In genomic region chr15:35545825-35546580, GRCh38 we compare ENCODE assay signal across 8 cellular contexts. TPM values are rescaled to one million over a fixed set of nuclear protein-coding genes. Genes with fewer than 3 reads are reported as not detected.
DNase-seq lines count a peak whose midpoint lies in the region; ATAC-seq and TF ChIP-seq lines count a peak whose summit lies in the region.

A gene with protein sequence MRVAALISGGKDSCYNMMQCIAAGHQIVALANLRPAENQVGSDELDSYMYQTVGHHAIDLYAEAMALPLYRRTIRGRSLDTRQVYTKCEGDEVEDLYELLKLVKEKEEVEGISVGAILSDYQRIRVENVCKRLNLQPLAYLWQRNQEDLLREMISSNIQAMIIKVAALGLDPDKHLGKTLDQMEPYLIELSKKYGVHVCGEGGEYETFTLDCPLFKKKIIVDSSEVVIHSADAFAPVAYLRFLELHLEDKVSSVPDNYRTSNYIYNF (minus strand): TSS chr15:35546165. CDS start chr15:35546141, 24 bp downstream.

- H3K4me1 ChIP-seq in KMS-11 (ENCODE audit: low read depth, poor library complexity, severe bottlenecking) (peaks cover 12% of the 10 kb centered on the region), neural progenitor cell (peaks cover 49% of the 10 kb centered on the region), stomach smooth muscle (ENCODE audit: control insufficient read depth, insufficient read depth, low read length) (peaks cover 8% of the 10 kb centered on the region)

- peak; percentile 87 for DNase-seq in EH (ENCODE audit: low read depth)
- DNase-seq in activated effector memory CD4-positive, alpha-beta T cell treated with Interleukin-2 at 50 U/mL for 16 hours: peak; percentile 74
- DNase-seq in fibroblast of villous mesenchyme (ENCODE audit: low read depth): peak; percentile 86
- peak; percentile 87 for DNase-seq in neural progenitor cell (ENCODE audit: low spot score)

- H3K4me3 Mint-ChIP-seq in neural progenitor cell: peak within 1 kb of the TSS; percentile 99

- no peaks in the 10 kb centered on the region for H3K9me3 Mint-ChIP-seq in neural progenitor cell

- H3K9me3 ChIP-seq in neural progenitor cell (ENCODE audit: low read depth) (no peaks in the 10 kb centered on the region), stomach smooth muscle (ENCODE audit: control insufficient read depth in 2 of 2, low read length in 2 of 2) (no peaks in the 10 kb centered on the region)

- peak; percentile 78 for TF ChIP-seq POLR2A in Raji (IDR thresholded peaks at IDR 0.05; ENCODE audit: insufficient read depth, low read depth, low read length)

- H3K4me1 Mint-ChIP-seq in neural progenitor cell: peaks cover 47% of the 10 kb centered on the region

- peak; percentile 85 for ATAC-seq in GM21786 (IDR thresholded peaks at IDR 0.05; ENCODE audit: unreplicated experiment)

- H4K20me1 ChIP-seq in KMS-11 (ENCODE audit: insufficient read depth): no peaks in the 10 kb centered on the region
- H4K20me1 ChIP-seq in neural progenitor cell (ENCODE audit: low read depth): no peaks in the 10 kb centered on the region

- H3K27ac ChIP-seq in KMS-11 (peak within 1 kb of the TSS; percentile 99), neural progenitor cell (peak within 1 kb of the TSS; percentile 98), stomach smooth muscle (ENCODE audit: low read length) (peak within 1 kb of the TSS; percentile 96)

- H3K4me2 ChIP-seq in KMS-11: peak within 1 kb of the TSS; percentile 97
- H3K4me2 ChIP-seq in neural progenitor cell: peak within 1 kb of the TSS; percentile 81

- no peak within 1 kb of the TSS for H3K4me3 ChIP-seq in KMS-11 (IDR thresholded peaks at IDR 0.05; ENCODE audit: insufficient read depth, low read depth, low read length)
- H3K4me3 ChIP-seq in fibroblast of villous mesenchyme (ENCODE audit: low read depth, low read length): peak within 1 kb of the TSS; percentile 78
- H3K4me3 ChIP-seq in neural progenitor cell: peak within 1 kb of the TSS; percentile 68
- peak within 1 kb of the TSS; percentile 92 to 95 for H3K4me3 ChIP-seq in stomach smooth muscle (ENCODE audit: low read length in 2 of 2)

- TF ChIP-seq CTCF in KMS-11 (conservative IDR thresholded peaks at IDR 0.05; ENCODE audit: low read depth, low read length) (no peak), fibroblast of villous mesenchyme (IDR thresholded peaks at IDR 0.05; ENCODE audit: insufficient read depth, low read depth, low read length) (no peak), neural progenitor cell (IDR thresholded peaks at IDR 0.05) (no peak)

- H3K27ac Mint-ChIP-seq in neural progenitor cell: peak within 1 kb of the TSS; percentile 99

- H3K79me2 ChIP-seq in KMS-11 (ENCODE audit: insufficient read depth, low read depth) (0 out of 2 replicates have a peak, but pooled peaks cover 4% of the 10 kb centered on the region), neural progenitor cell (ENCODE audit: low read depth) (peaks cover 33% of the 10 kb centered on the region)

- H3K27me3 Mint-ChIP-seq in neural progenitor cell (ENCODE audit: insufficient read depth, low read depth): peaks cover 4% of the 10 kb centered on the region

- H3K27me3 ChIP-seq in KMS-11 (ENCODE audit: insufficient read depth, low read depth): no peaks in the 10 kb centered on the region
- H3K27me3 ChIP-seq in neural progenitor cell: no peaks in the 10 kb centered on the region
- H3K27me3 ChIP-seq in stomach smooth muscle (ENCODE audit: control insufficient read depth in 1 of 2, insufficient read depth in 2 of 2, low read length in 2 of 2): no peaks in the 10 kb centered on the region

- peak within 1 kb of the TSS; percentile 98 for H2AFZ ChIP-seq in KMS-11 (ENCODE audit: low read depth)
- H2AFZ ChIP-seq in neural progenitor cell (replicated peaks): peak within 1 kb of the TSS; percentile 89

- H3K9ac ChIP-seq in KMS-11: peak within 1 kb of the TSS; percentile 99
- H3K9ac ChIP-seq in neural progenitor cell: peak within 1 kb of the TSS; percentile 49
- H3K9ac ChIP-seq in stomach smooth muscle (ENCODE audit: low read length in 2 of 2): peak within 1 kb of the TSS; percentile 92 to 98

- H3K36me3 Mint-ChIP-seq in neural progenitor cell: peaks cover 3% of the 10 kb centered on the region

- H3F3A ChIP-seq in neural progenitor cell (ENCODE audit: low read depth): peaks cover 57% of the 10 kb centered on the region

- no peaks in the 10 kb centered on the region for H3K36me3 ChIP-seq in KMS-11 (ENCODE audit: insufficient read depth)
- no peaks in the 10 kb centered on the region for H3K36me3 ChIP-seq in neural progenitor cell
- H3K36me3 ChIP-seq in stomach smooth muscle (ENCODE audit: control insufficient read depth in 2 of 2, insufficient read depth in 2 of 2, low read length in 2 of 2): peaks cover 0 to 4% of the 10 kb centered on the region in 2 donors

RNA-seq across cellular contexts. Expression of the gene that starts here (rescaled TPM):
- total RNA-seq in fibroblast of villous mesenchyme (13.8 and 15.8 TPM in 2 replicates), neural progenitor cell (ENCODE audit: low replicate concordance) (27.2 and 41.1 TPM in 2 replicates)

Comparison
In these comparisons a context has a peak if more than half of its experiments do, and no peak if none do; other contexts are left out.
1. H3K9ac ChIP-seq: peak in every context shown above with its lines; median percentile 99 in KMS-11; 95 in stomach smooth muscle; 49 in neural progenitor cell.